Comparison of ENCODE assay signal across 40 cellular contexts in genomic region chr7:136072447-136072846, GRCh38.
"Had no signal": no experiment of that assay in that cellular context is flagged by ENCODE, and none has a peak within 500 bp of the region (broad histone marks: within the 10 kb centered on the region; RNA-seq: fewer than 3 reads in every experiment).

No MANE protein-coding gene starts in this region.

- H3K4me1 Mint-ChIP-seq: activated naive CD4-positive, alpha-beta T cell treated with anti-CD3 and anti-CD28 coated beads, Interleukin-2, amount 10 ng/mL, durations not matched to agents 7 days and 5 days; activated naive CD4-positive, alpha-beta T cell treated with anti-CD3 and anti-CD28 coated beads, Interleukin-2, amount 50 U/mL, for 24 hours; activated naive CD8-positive, alpha-beta T cell treated with anti-CD3 and anti-CD28 coated beads for 36 hours; activated naive CD8-positive, alpha-beta T cell treated with anti-CD3 and anti-CD28 coated beads, Interleukin-2, amount 10 ng/mL, durations not matched to agents 7 days and 5 days; activated naive CD8-positive, alpha-beta T cell treated with anti-CD3 and anti-CD28 coated beads, Interleukin-2, amount 50 U/mL, for 24 hours; activated T-helper 17 cell treated with anti-CD3 and anti-CD28 coated beads, Interleukin-2, amount 50 U/mL, for 72 hours; central memory CD8-positive, alpha-beta T cell had no signal

- H3K27ac Mint-ChIP-seq: activated naive CD4-positive, alpha-beta T cell treated with anti-CD3 and anti-CD28 coated beads for 36 hours; activated naive CD4-positive, alpha-beta T cell treated with anti-CD3 and anti-CD28 coated beads, Interleukin-2, amount 10 ng/mL, durations not matched to agents 7 days and 5 days; activated naive CD4-positive, alpha-beta T cell treated with anti-CD3 and anti-CD28 coated beads, Interleukin-2, amount 50 U/mL, for 24 hours; activated naive CD4-positive, alpha-beta T cell treated with anti-CD3 and anti-CD28 coated beads, Interleukin-2, amount 50 U/mL, for 72 hours; activated naive CD8-positive, alpha-beta T cell; activated naive CD8-positive, alpha-beta T cell treated with anti-CD3 and anti-CD28 coated beads for 36 hours; activated naive CD8-positive, alpha-beta T cell treated with anti-CD3 and anti-CD28 coated beads, Interleukin-2, amount 10 ng/mL, durations not matched to agents 7 days and 5 days; activated naive CD8-positive, alpha-beta T cell treated with anti-CD3 and anti-CD28 coated beads, Interleukin-2, amount 50 U/mL, for 24 hours; activated T-cell treated with anti-CD3 and anti-CD28 coated beads, Interleukin-2, amount 50 U/mL, for 24 hours; activated T-cell treated with anti-CD3 and anti-CD28 coated beads, Interleukin-2, amount 50 U/mL, for 72 hours; activated T-helper 1 cell treated with anti-CD3 and anti-CD28 coated beads, Interleukin-12 subunit alpha, Interleukin-12 subunit beta, Interleukin-2, Interleukin-4 antibody, amounts not matched to agents 30 ng/mL and 10 ng/mL and 1 ng/mL, durations not matched to agents 14 hours and 24 hours and 36 hours; activated T-helper 17 cell treated with anti-CD3 and anti-CD28 coated beads, Interleukin-2, amount 50 U/mL, for 72 hours; activated T-helper 2 cell treated with anti-CD3 and anti-CD28 coated beads, Interferon-gamma antibody, Interleukin-2, Interleukin-4, amounts not matched to agents 10 μg/mL and 5 μg/mL and 100 μg/mL, durations not matched to agents 14 hours and 24 hours and 36 hours; brain had no signal

- H3K4me3 ChIP-seq: adrenal gland, ascending aorta, body of pancreas, breast epithelium, cardiac muscle cell had no signal

- H3K9me3 ChIP-seq: adrenal gland, ascending aorta, body of pancreas, breast epithelium had no signal

- DNase-seq: activated effector memory CD4-positive, alpha-beta T cell treated with anti-CD3 and anti-CD28 coated beads, Interleukin-2, amount 50 U/mL, for 16 hours; activated effector memory CD4-positive, alpha-beta T cell treated with Interleukin-2 at 50 U/mL for 16 hours; activated gamma-delta T cell; activated gamma-delta T cell treated with Interleukin-2 at 50 U/mL for 16 hours; activated naive CD4-positive, alpha-beta T cell; activated naive CD4-positive, alpha-beta T cell treated with anti-CD3 and anti-CD28 coated beads for 36 hours; activated naive CD4-positive, alpha-beta T cell treated with anti-CD3 and anti-CD28 coated beads, Interleukin-2, amount 10 ng/mL, durations not matched to agents 7 days and 5 days; activated naive CD4-positive, alpha-beta T cell treated with anti-CD3 and anti-CD28 coated beads, Interleukin-2, amount 50 U/mL, for 16 hours; activated naive CD4-positive, alpha-beta T cell treated with Interleukin-2 at 50 U/mL for 16 hours; activated naive CD8-positive, alpha-beta T cell treated with anti-CD3 and anti-CD28 coated beads for 36 hours; activated naive CD8-positive, alpha-beta T cell treated with anti-CD3 and anti-CD28 coated beads, Interleukin-2, amount 10 ng/mL, durations not matched to agents 7 days and 5 days; activated naive CD8-positive, alpha-beta T cell treated with anti-CD3 and anti-CD28 coated beads, Interleukin-2, amount 50 U/mL, for 24 hours; activated T-cell treated with anti-CD3 and anti-CD28 coated beads for 4 hours; activated T-cell treated with anti-CD3 and anti-CD28 coated beads, Interleukin-2, amount 50 U/mL, for 1 hour; activated T-cell treated with anti-CD3 and anti-CD28 coated beads, Interleukin-2, amount 50 U/mL, for 24 hours; activated T-cell treated with anti-CD3 and anti-CD28 coated beads, Interleukin-2, amount 50 U/mL, for 4 hours; activated T-cell treated with anti-CD3 and anti-CD28 coated beads, Interleukin-2, amount 50 U/mL, for 48 hours; activated T-cell treated with anti-CD3 and anti-CD28 coated beads, Interleukin-2, amount 50 U/mL, for 72 hours; adrenal gland; amniotic stem cell; anterior cingulate cortex; aorta; body of pancreas; brain microvascular endothelial cell; caudate nucleus; central memory CD4-positive, alpha-beta T cell; cerebellar nuclear complex had no signal

- H3K9me3 Mint-ChIP-seq: activated naive CD4-positive, alpha-beta T cell treated with anti-CD3 and anti-CD28 coated beads for 36 hours; activated naive CD4-positive, alpha-beta T cell treated with anti-CD3 and anti-CD28 coated beads, Interleukin-2, amount 10 ng/mL, durations not matched to agents 7 days and 5 days; activated naive CD4-positive, alpha-beta T cell treated with anti-CD3 and anti-CD28 coated beads, Interleukin-2, amount 50 U/mL, for 24 hours; activated naive CD4-positive, alpha-beta T cell treated with anti-CD3 and anti-CD28 coated beads, Interleukin-2, amount 50 U/mL, for 72 hours; activated naive CD8-positive, alpha-beta T cell treated with anti-CD3 and anti-CD28 coated beads for 36 hours; activated naive CD8-positive, alpha-beta T cell treated with anti-CD3 and anti-CD28 coated beads, Interleukin-2, amount 10 ng/mL, durations not matched to agents 7 days and 5 days; activated naive CD8-positive, alpha-beta T cell treated with anti-CD3 and anti-CD28 coated beads, Interleukin-2, amount 50 U/mL, for 24 hours; activated T-cell treated with anti-CD3 and anti-CD28 coated beads, Interleukin-2, amount 50 U/mL, for 24 hours; activated T-cell treated with anti-CD3 and anti-CD28 coated beads, Interleukin-2, amount 50 U/mL, for 4 hours; activated T-cell treated with anti-CD3 and anti-CD28 coated beads, Interleukin-2, amount 50 U/mL, for 72 hours; activated T-helper 1 cell treated with anti-CD3 and anti-CD28 coated beads, Interleukin-12 subunit alpha, Interleukin-12 subunit beta, Interleukin-2, Interleukin-4 antibody, amounts not matched to agents 30 ng/mL and 10 ng/mL and 1 ng/mL, durations not matched to agents 14 hours and 24 hours and 36 hours; activated T-helper 17 cell treated with anti-CD3 and anti-CD28 coated beads, Interleukin-2, amount 50 U/mL, for 72 hours; activated T-helper 2 cell treated with anti-CD3 and anti-CD28 coated beads, Interferon-gamma antibody, Interleukin-2, Interleukin-4, amounts not matched to agents 10 μg/mL and 5 μg/mL and 100 μg/mL, durations not matched to agents 14 hours and 24 hours and 36 hours; brain; central memory CD8-positive, alpha-beta T cell had no signal

- H3K36me3 ChIP-seq: adrenal gland, ascending aorta, brain microvascular endothelial cell, breast epithelium, cardiac muscle cell had no signal

- H3K27me3 ChIP-seq: adrenal gland, ascending aorta, body of pancreas, brain microvascular endothelial cell, breast epithelium, cardiac muscle cell had no signal

- ATAC-seq: activated naive CD4-positive, alpha-beta T cell treated with anti-CD3 and anti-CD28 coated beads, Interleukin-2, amount 50 U/mL, for 72 hours; activated naive CD8-positive, alpha-beta T cell treated with anti-CD3 and anti-CD28 coated beads, Interleukin-2, amount 50 U/mL, for 24 hours; activated T-cell treated with anti-CD3 and anti-CD28 coated beads, Interleukin-2, amount 50 U/mL, for 4 hours; activated T-cell treated with anti-CD3 and anti-CD28 coated beads, Interleukin-2, amount 50 U/mL, for 72 hours; activated T-helper 17 cell treated with anti-CD3 and anti-CD28 coated beads, Interleukin-2, amount 50 U/mL, for 72 hours; body of pancreas had no signal

- FAIRE-seq: astrocyte, bronchial epithelial cell had no signal

- H3K27ac ChIP-seq: adrenal gland, ascending aorta, body of pancreas, brain microvascular endothelial cell, breast epithelium, cardiac muscle cell had no signal

- H3K36me3 Mint-ChIP-seq: activated naive CD4-positive, alpha-beta T cell treated with anti-CD3 and anti-CD28 coated beads, Interleukin-2, amount 10 ng/mL, durations not matched to agents 7 days and 5 days; activated naive CD4-positive, alpha-beta T cell treated with anti-CD3 and anti-CD28 coated beads, Interleukin-2, amount 50 U/mL, for 24 hours; activated naive CD4-positive, alpha-beta T cell treated with anti-CD3 and anti-CD28 coated beads, Interleukin-2, amount 50 U/mL, for 72 hours; activated naive CD8-positive, alpha-beta T cell treated with anti-CD3 and anti-CD28 coated beads for 36 hours; activated naive CD8-positive, alpha-beta T cell treated with anti-CD3 and anti-CD28 coated beads, Interleukin-2, amount 10 ng/mL, durations not matched to agents 7 days and 5 days; brain had no signal

- H3K27me3 Mint-ChIP-seq: activated naive CD4-positive, alpha-beta T cell treated with anti-CD3 and anti-CD28 coated beads, Interleukin-2, amount 10 ng/mL, durations not matched to agents 7 days and 5 days; activated naive CD4-positive, alpha-beta T cell treated with anti-CD3 and anti-CD28 coated beads, Interleukin-2, amount 50 U/mL, for 24 hours; activated naive CD8-positive, alpha-beta T cell; activated naive CD8-positive, alpha-beta T cell treated with anti-CD3 and anti-CD28 coated beads for 36 hours; activated naive CD8-positive, alpha-beta T cell treated with anti-CD3 and anti-CD28 coated beads, Interleukin-2, amount 10 ng/mL, durations not matched to agents 7 days and 5 days; activated naive CD8-positive, alpha-beta T cell treated with anti-CD3 and anti-CD28 coated beads, Interleukin-2, amount 50 U/mL, for 24 hours; activated T-cell treated with anti-CD3 and anti-CD28 coated beads, Interleukin-2, amount 50 U/mL, for 24 hours; activated T-helper 17 cell treated with anti-CD3 and anti-CD28 coated beads, Interleukin-2, amount 50 U/mL, for 72 hours; central memory CD8-positive, alpha-beta T cell had no signal

- H3K4me1 ChIP-seq: adrenal gland, ascending aorta, body of pancreas, breast epithelium had no signal

- H3K4me3 Mint-ChIP-seq: activated naive CD4-positive, alpha-beta T cell treated with anti-CD3 and anti-CD28 coated beads for 36 hours; activated naive CD4-positive, alpha-beta T cell treated with anti-CD3 and anti-CD28 coated beads, Interleukin-2, amount 10 ng/mL, durations not matched to agents 7 days and 5 days; activated naive CD4-positive, alpha-beta T cell treated with anti-CD3 and anti-CD28 coated beads, Interleukin-2, amount 50 U/mL, for 24 hours; activated naive CD8-positive, alpha-beta T cell; activated naive CD8-positive, alpha-beta T cell treated with anti-CD3 and anti-CD28 coated beads for 36 hours; activated naive CD8-positive, alpha-beta T cell treated with anti-CD3 and anti-CD28 coated beads, Interleukin-2, amount 10 ng/mL, durations not matched to agents 7 days and 5 days; activated naive CD8-positive, alpha-beta T cell treated with anti-CD3 and anti-CD28 coated beads, Interleukin-2, amount 50 U/mL, for 24 hours; activated T-cell treated with anti-CD3 and anti-CD28 coated beads, Interleukin-2, amount 50 U/mL, for 24 hours; activated T-cell treated with anti-CD3 and anti-CD28 coated beads, Interleukin-2, amount 50 U/mL, for 4 hours; activated T-cell treated with anti-CD3 and anti-CD28 coated beads, Interleukin-2, amount 50 U/mL, for 72 hours; activated T-helper 1 cell treated with anti-CD3 and anti-CD28 coated beads, Interleukin-12 subunit alpha, Interleukin-12 subunit beta, Interleukin-2, Interleukin-4 antibody, amounts not matched to agents 30 ng/mL and 10 ng/mL and 1 ng/mL, durations not matched to agents 14 hours and 24 hours and 36 hours; activated T-helper 17 cell treated with anti-CD3 and anti-CD28 coated beads, Interleukin-2, amount 50 U/mL, for 72 hours; brain; central memory CD8-positive, alpha-beta T cell had no signal
